In genomic region chr12:112977641-112978040, GRCh38 we compare ENCODE assay signal across 9 cellular contexts. TPM values are rescaled to one million over a fixed set of nuclear protein-coding genes. Genes with fewer than 3 reads are reported as not detected.
A peak's percentile ranks its signal among the peaks of the same experiment; 100 is the strongest.
DNase-seq lines count a peak whose midpoint lies in the region; ATAC-seq and TF ChIP-seq lines count a peak whose summit lies in the region.
"Had no signal": no experiment of that assay in that cellular context is flagged by ENCODE, and none has a peak within 500 bp of the region (broad histone marks: within the 10 kb centered on the region; RNA-seq: fewer than 3 reads in every experiment).

No MANE protein-coding gene starts in this region.

- ATAC-seq in left lung (no peak), thoracic aorta (ENCODE audit: insufficient number of reproducible peaks, low FRiP score, low read depth) (no peak), HG02885 (IDR thresholded peaks at IDR 0.05; ENCODE audit: poor library complexity, unreplicated experiment) (no peak)

- H3K27ac Mint-ChIP-seq in activated CD4-positive, alpha-beta T cell treated with anti-CD3 and anti-CD28 coated beads, Interleukin-2, amount 10 ng/mL, durations not matched to agents 7 days and 5 days = peak overlapping the region; percentile 99
- H3K27ac Mint-ChIP-seq in activated naive CD8-positive, alpha-beta T cell = peak overlapping the region; percentile 98

- H3K4me1 ChIP-seq in left lung = peaks cover 0 to 45% of the 10 kb centered on the region in 2 donors
- peaks cover 15 to 33% of the 10 kb centered on the region in 2 donors for H3K4me1 ChIP-seq in thoracic aorta (ENCODE audit: control insufficient read depth in 1 of 2, low read depth in 2 of 2)

- peaks cover 14% of the 10 kb centered on the region for H3K9me3 Mint-ChIP-seq in activated CD4-positive, alpha-beta T cell treated with anti-CD3 and anti-CD28 coated beads, Interleukin-2, amount 10 ng/mL, durations not matched to agents 7 days and 5 days
- peaks cover 4% of the 10 kb centered on the region for H3K9me3 Mint-ChIP-seq in activated naive CD8-positive, alpha-beta T cell (ENCODE audit: low read depth)

- H3K4me1 Mint-ChIP-seq in activated CD4-positive, alpha-beta T cell treated with anti-CD3 and anti-CD28 coated beads, Interleukin-2, amount 10 ng/mL, durations not matched to agents 7 days and 5 days = peaks cover 46% of the 10 kb centered on the region
- H3K4me1 Mint-ChIP-seq in activated naive CD8-positive, alpha-beta T cell (ENCODE audit: low read depth) = peaks cover 42% of the 10 kb centered on the region

- intact Hi-C loops in left lung (cut with DNase I) = no loop called here

- TF ChIP-seq CTCF in left lung (IDR thresholded peaks at IDR 0.05) (no peak), thoracic aorta (IDR thresholded peaks at IDR 0.05) (no peak)

- H3K36me3 ChIP-seq in left lung = no peaks in the 10 kb centered on the region
- no peaks in the 10 kb centered on the region for H3K36me3 ChIP-seq in thoracic aorta

- H3K4me3 Mint-ChIP-seq in activated CD4-positive, alpha-beta T cell treated with anti-CD3 and anti-CD28 coated beads, Interleukin-2, amount 10 ng/mL, durations not matched to agents 7 days and 5 days = peak overlapping the region; percentile 84
- H3K4me3 Mint-ChIP-seq in activated naive CD8-positive, alpha-beta T cell = peak overlapping the region; percentile 96

- no peaks in the 10 kb centered on the region for H3K27me3 Mint-ChIP-seq in activated CD4-positive, alpha-beta T cell treated with anti-CD3 and anti-CD28 coated beads, Interleukin-2, amount 10 ng/mL, durations not matched to agents 7 days and 5 days
- H3K27me3 Mint-ChIP-seq in activated naive CD8-positive, alpha-beta T cell = no peaks in the 10 kb centered on the region

- H3K27ac ChIP-seq in left lung (peak overlapping the region; percentile 88 to 90), thoracic aorta (peak overlapping the region; percentile 54 to 78)

- DNase-seq in activated CD4-positive, alpha-beta T cell treated with anti-CD3 and anti-CD28 coated beads, Interleukin-2, amount 10 ng/mL, durations not matched to agents 7 days and 5 days = no peak
- no peak for DNase-seq in activated CD4-positive, alpha-beta T cell treated with anti-CD3 and anti-CD28 coated beads for 1 hour
- no peak for DNase-seq in left lung
- DNase-seq in thoracic aorta (ENCODE audit: low spot score) = no peak
- DNase-seq in SHP77 treated with DMSO at 0.1 percent for 48 hours (lab: John Stamatoyannopoulos, UW) = no peak
- DNase-seq in T-helper 9 cell = no peak
- DNase-seq: NCI-H345 had no signal

- peaks cover 55% of the 10 kb centered on the region for H3K36me3 Mint-ChIP-seq in activated CD4-positive, alpha-beta T cell treated with anti-CD3 and anti-CD28 coated beads, Interleukin-2, amount 10 ng/mL, durations not matched to agents 7 days and 5 days (ENCODE audit: low read depth)
- H3K36me3 Mint-ChIP-seq in activated naive CD8-positive, alpha-beta T cell = peaks cover 11% of the 10 kb centered on the region

- H3K9me3 ChIP-seq in left lung = no peaks in the 10 kb centered on the region
- no peaks in the 10 kb centered on the region for H3K9me3 ChIP-seq in thoracic aorta

- H3K27me3 ChIP-seq in left lung = no peaks in the 10 kb centered on the region
- H3K27me3 ChIP-seq in thoracic aorta (replicated peaks; ENCODE audit: insufficient read depth) = no peaks in the 10 kb centered on the region

- CTCF ChIA-PET in activated CD4-positive, alpha-beta T cell treated with anti-CD3 and anti-CD28 coated beads, Interleukin-2, amount 10 ng/mL, durations not matched to agents 7 days and 5 days (lab: Charles Lee) = interaction anchor here (0.9 to 3.2 kb wide), 12 partner anchors 10 to 77 kb away, joined by 3 to 45 read pairs (median 6); partner anchors contain the start of gene OAS1

- POLR2A ChIA-PET in activated CD4-positive, alpha-beta T cell treated with anti-CD3 and anti-CD28 coated beads, Interleukin-2, amount 10 ng/mL, durations not matched to agents 7 days and 5 days (lab: Charles Lee) = interaction anchor here (0.9 to 2.7 kb wide), 9 partner anchors 10 to 852 kb away, joined by 3 to 39 read pairs (median 3); partner anchors contain the start of genes OAS1, OAS3 and TRAFD1

- H3K4me3 ChIP-seq in left lung (peak overlapping the region; percentile 45 to 65), thoracic aorta (peak overlapping the region; percentile 77)

RNA-seq across cellular contexts. Expression of gene OAS2, which starts 0.7 kb away (rescaled TPM):
- total RNA-seq in activated CD4-positive, alpha-beta T cell treated with anti-CD3 and anti-CD28 coated beads, Interleukin-2, amount 10 ng/mL, durations not matched to agents 7 days and 5 days = 100 to 1,000 TPM; 294 to 420 TPM
- total RNA-seq in left lung (10 to 100 TPM; 24.0 to 35.3 TPM), thoracic aorta (10 to 100 TPM; 11.9 to 21.2 TPM)

RNA-seq across cellular contexts. Expression of gene OAS3, which starts 39.4 kb away (rescaled TPM):
- 100 to 1,000 TPM; 202 to 204 TPM for total RNA-seq in activated CD4-positive, alpha-beta T cell treated with anti-CD3 and anti-CD28 coated beads, Interleukin-2, amount 10 ng/mL, durations not matched to agents 7 days and 5 days
- total RNA-seq in left lung (10 to 100 TPM; 35.8 to 47.5 TPM), thoracic aorta (10 to 100 TPM; 11.9 to 13.7 TPM)

Comparison
In these comparisons a context has a peak if more than half of its experiments do, and no peak if none do; other contexts are left out.
1. RNA of gene OAS2, which starts 0.7 kb away (total RNA-seq): 294 to 420 TPM in activated CD4-positive, alpha-beta T cell treated with anti-CD3 and anti-CD28 coated beads, Interleukin-2, amount 10 ng/mL, durations not matched to agents 7 days and 5 days; 24.0 to 35.3 TPM in left lung and 11.9 to 21.2 TPM in thoracic aorta; every median in the first group is over 4 times any median in the second.
2. RNA of gene OAS3, which starts 39.4 kb away (total RNA-seq): 202 to 204 TPM in activated CD4-positive, alpha-beta T cell treated with anti-CD3 and anti-CD28 coated beads, Interleukin-2, amount 10 ng/mL, durations not matched to agents 7 days and 5 days; 35.8 to 47.5 TPM in left lung and 11.9 to 13.7 TPM in thoracic aorta; every median in the first group is over 4 times any median in the second.